In the genomic region with DNA sequence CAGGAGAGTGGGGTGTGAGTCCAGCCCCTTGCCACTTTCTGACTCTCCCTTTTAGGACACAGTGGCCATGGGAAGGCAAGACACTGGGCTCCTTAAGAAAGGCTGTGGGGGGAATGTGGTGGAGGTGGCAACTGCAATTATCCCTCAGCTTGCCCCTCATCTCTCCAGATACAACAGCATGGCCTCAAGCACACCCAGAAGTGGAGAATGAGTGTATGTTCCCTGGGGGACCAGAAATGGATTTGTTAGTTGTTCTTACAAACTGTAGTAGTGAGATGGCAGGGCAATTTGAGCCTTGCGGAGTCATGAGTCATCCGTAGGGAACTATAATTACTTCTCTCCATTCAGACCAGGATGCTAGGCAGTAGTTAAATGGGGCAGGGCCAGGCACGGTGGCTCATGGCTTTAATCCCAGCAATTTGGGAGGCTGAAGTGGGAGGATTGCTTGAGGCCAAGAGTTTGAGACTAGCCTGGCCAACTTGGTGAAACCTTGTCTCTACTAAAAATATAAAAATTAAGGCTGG, we compare ENCODE assay signal across 1 cellular context.
TF ChIP-seq lines count a peak whose summit lies in the region.

No MANE protein-coding gene starts in this region.

TF ChIP-seq in HEK293, 187 proteins besides CTCF, POLR2A, EP300 and RAD21 (continued from another document and continues in another):
- TF ChIP-seq, protein P1, sequence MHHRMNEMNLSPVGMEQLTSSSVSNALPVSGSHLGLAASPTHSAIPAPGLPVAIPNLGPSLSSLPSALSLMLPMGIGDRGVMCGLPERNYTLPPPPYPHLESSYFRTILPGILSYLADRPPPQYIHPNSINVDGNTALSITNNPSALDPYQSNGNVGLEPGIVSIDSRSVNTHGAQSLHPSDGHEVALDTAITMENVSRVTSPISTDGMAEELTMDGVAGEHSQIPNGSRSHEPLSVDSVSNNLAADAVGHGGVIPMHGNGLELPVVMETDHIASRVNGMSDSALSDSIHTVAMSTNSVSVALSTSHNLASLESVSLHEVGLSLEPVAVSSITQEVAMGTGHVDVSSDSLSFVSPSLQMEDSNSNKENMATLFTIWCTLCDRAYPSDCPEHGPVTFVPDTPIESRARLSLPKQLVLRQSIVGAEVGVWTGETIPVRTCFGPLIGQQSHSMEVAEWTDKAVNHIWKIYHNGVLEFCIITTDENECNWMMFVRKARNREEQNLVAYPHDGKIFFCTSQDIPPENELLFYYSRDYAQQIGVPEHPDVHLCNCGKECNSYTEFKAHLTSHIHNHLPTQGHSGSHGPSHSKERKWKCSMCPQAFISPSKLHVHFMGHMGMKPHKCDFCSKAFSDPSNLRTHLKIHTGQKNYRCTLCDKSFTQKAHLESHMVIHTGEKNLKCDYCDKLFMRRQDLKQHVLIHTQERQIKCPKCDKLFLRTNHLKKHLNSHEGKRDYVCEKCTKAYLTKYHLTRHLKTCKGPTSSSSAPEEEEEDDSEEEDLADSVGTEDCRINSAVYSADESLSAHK (tag by site-specific recombination; IDR thresholded peaks at IDR 0.05): peak; percentile 77
- TF ChIP-seq, protein P2, sequence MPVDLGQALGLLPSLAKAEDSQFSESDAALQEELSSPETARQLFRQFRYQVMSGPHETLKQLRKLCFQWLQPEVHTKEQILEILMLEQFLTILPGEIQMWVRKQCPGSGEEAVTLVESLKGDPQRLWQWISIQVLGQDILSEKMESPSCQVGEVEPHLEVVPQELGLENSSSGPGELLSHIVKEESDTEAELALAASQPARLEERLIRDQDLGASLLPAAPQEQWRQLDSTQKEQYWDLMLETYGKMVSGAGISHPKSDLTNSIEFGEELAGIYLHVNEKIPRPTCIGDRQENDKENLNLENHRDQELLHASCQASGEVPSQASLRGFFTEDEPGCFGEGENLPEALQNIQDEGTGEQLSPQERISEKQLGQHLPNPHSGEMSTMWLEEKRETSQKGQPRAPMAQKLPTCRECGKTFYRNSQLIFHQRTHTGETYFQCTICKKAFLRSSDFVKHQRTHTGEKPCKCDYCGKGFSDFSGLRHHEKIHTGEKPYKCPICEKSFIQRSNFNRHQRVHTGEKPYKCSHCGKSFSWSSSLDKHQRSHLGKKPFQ (tag by site-specific recombination; IDR thresholded peaks at IDR 0.05): peak; percentile 68
- TF ChIP-seq ZFP37 (tag by site-specific recombination; IDR thresholded peaks at IDR 0.05): peak; percentile 62
- TF ChIP-seq ZNF211 (tag by site-specific recombination; IDR thresholded peaks at IDR 0.05; ENCODE audit: low read depth): no peak
- TF ChIP-seq ZNF701 (tag by site-specific recombination; IDR thresholded peaks at IDR 0.05): no peak
- TF ChIP-seq ZNF433 (tag by site-specific recombination; IDR thresholded peaks at IDR 0.05; ENCODE audit: low read depth): no peak
- peak; percentile 79 for TF ChIP-seq ZNF843 (tag by site-specific recombination; IDR thresholded peaks at IDR 0.05)
- TF ChIP-seq ZNF549 (tag by site-specific recombination; IDR thresholded peaks at IDR 0.05): peak; percentile 86
- TF ChIP-seq GLI4 (tag by site-specific recombination; IDR thresholded peaks at IDR 0.05): no peak
- TF ChIP-seq GLI2 (tag by site-specific recombination; IDR thresholded peaks at IDR 0.05; ENCODE audit: borderline replicate concordance, low read depth): no peak; the same call in 1 of the 2 replicates
- no peak for TF ChIP-seq ZNF16 (tag by site-specific recombination; IDR thresholded peaks at IDR 0.05; ENCODE audit: low read depth)
- TF ChIP-seq SP3 (tag by site-specific recombination; IDR thresholded peaks at IDR 0.05): peak; percentile 37; the same call in 1 of the 2 replicates
- peak; percentile 74; the same call in 1 of the 2 replicates for TF ChIP-seq ZNF561 (tag by site-specific recombination; IDR thresholded peaks at IDR 0.05; ENCODE audit: borderline replicate concordance)
- TF ChIP-seq, protein P3, sequence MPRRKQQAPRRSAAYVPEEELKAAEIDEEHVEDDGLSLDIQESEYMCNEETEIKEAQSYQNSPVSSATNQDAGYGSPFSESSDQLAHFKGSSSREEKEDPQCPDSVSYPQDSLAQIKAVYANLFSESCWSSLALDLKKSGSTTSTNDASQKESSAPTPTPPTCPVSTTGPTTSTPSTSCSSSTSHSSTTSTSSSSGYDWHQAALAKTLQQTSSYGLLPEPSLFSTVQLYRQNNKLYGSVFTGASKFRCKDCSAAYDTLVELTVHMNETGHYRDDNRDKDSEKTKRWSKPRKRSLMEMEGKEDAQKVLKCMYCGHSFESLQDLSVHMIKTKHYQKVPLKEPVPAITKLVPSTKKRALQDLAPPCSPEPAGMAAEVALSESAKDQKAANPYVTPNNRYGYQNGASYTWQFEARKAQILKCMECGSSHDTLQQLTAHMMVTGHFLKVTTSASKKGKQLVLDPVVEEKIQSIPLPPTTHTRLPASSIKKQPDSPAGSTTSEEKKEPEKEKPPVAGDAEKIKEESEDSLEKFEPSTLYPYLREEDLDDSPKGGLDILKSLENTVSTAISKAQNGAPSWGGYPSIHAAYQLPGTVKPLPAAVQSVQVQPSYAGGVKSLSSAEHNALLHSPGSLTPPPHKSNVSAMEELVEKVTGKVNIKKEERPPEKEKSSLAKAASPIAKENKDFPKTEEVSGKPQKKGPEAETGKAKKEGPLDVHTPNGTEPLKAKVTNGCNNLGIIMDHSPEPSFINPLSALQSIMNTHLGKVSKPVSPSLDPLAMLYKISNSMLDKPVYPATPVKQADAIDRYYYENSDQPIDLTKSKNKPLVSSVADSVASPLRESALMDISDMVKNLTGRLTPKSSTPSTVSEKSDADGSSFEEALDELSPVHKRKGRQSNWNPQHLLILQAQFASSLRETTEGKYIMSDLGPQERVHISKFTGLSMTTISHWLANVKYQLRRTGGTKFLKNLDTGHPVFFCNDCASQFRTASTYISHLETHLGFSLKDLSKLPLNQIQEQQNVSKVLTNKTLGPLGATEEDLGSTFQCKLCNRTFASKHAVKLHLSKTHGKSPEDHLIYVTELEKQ (tag by site-specific recombination; IDR thresholded peaks at IDR 0.05; ENCODE audit: borderline replicate concordance): peak; percentile 84
- TF ChIP-seq, protein P4, sequence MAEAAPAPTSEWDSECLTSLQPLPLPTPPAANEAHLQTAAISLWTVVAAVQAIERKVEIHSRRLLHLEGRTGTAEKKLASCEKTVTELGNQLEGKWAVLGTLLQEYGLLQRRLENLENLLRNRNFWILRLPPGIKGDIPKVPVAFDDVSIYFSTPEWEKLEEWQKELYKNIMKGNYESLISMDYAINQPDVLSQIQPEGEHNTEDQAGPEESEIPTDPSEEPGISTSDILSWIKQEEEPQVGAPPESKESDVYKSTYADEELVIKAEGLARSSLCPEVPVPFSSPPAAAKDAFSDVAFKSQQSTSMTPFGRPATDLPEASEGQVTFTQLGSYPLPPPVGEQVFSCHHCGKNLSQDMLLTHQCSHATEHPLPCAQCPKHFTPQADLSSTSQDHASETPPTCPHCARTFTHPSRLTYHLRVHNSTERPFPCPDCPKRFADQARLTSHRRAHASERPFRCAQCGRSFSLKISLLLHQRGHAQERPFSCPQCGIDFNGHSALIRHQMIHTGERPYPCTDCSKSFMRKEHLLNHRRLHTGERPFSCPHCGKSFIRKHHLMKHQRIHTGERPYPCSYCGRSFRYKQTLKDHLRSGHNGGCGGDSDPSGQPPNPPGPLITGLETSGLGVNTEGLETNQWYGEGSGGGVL (tag by site-specific recombination; IDR thresholded peaks at IDR 0.05): peak; percentile 92
- 0 out of 2 replicates have a peak, but pooled peaks have one; percentile 34 for TF ChIP-seq ZNF76 (tag by site-specific recombination; IDR thresholded peaks at IDR 0.05; ENCODE audit: borderline replicate concordance, low read depth)
- peak; percentile 74 for TF ChIP-seq ZBTB48 (tag by site-specific recombination; IDR thresholded peaks at IDR 0.05)
- TF ChIP-seq, protein P5, sequence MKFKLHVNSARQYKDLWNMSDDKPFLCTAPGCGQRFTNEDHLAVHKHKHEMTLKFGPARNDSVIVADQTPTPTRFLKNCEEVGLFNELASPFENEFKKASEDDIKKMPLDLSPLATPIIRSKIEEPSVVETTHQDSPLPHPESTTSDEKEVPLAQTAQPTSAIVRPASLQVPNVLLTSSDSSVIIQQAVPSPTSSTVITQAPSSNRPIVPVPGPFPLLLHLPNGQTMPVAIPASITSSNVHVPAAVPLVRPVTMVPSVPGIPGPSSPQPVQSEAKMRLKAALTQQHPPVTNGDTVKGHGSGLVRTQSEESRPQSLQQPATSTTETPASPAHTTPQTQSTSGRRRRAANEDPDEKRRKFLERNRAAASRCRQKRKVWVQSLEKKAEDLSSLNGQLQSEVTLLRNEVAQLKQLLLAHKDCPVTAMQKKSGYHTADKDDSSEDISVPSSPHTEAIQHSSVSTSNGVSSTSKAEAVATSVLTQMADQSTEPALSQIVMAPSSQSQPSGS (tag by site-specific recombination; IDR thresholded peaks at IDR 0.05; ENCODE audit: low read depth): peak; percentile 24; the same call in 1 of the 2 replicates
- TF ChIP-seq ZNF610 (tag by site-specific recombination; IDR thresholded peaks at IDR 0.05; ENCODE audit: borderline replicate concordance): peak; percentile 81; the same call in 1 of the 2 replicates
- TF ChIP-seq, protein P6, sequence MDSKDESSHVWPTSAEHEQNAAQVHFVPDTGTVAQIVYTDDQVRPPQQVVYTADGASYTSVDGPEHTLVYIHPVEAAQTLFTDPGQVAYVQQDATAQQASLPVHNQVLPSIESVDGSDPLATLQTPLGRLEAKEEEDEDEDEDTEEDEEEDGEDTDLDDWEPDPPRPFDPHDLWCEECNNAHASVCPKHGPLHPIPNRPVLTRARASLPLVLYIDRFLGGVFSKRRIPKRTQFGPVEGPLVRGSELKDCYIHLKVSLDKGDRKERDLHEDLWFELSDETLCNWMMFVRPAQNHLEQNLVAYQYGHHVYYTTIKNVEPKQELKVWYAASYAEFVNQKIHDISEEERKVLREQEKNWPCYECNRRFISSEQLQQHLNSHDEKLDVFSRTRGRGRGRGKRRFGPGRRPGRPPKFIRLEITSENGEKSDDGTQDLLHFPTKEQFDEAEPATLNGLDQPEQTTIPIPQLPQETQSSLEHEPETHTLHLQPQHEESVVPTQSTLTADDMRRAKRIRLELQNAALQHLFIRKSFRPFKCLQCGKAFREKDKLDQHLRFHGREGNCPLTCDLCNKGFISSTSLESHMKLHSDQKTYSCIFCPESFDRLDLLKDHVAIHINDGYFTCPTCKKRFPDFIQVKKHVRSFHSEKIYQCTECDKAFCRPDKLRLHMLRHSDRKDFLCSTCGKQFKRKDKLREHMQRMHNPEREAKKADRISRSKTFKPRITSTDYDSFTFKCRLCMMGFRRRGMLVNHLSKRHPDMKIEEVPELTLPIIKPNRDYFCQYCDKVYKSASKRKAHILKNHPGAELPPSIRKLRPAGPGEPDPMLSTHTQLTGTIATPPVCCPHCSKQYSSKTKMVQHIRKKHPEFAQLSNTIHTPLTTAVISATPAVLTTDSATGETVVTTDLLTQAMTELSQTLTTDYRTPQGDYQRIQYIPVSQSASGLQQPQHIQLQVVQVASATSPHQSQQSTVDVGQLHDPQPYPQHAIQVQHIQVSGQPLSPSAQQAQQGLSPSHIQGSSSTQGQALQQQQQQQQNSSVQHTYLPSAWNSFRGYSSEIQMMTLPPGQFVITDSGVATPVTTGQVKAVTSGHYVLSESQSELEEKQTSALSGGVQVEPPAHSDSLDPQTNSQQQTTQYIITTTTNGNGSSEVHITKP (tag by site-specific recombination; IDR thresholded peaks at IDR 0.05): peak; percentile 70
- no peak for TF ChIP-seq ZNF37A (tag by site-specific recombination; IDR thresholded peaks at IDR 0.05)
- peak; percentile 10; the same call in 1 of the 2 replicates for TF ChIP-seq ZNF664 (tag by site-specific recombination; IDR thresholded peaks at IDR 0.05)
- TF ChIP-seq PRDM1 (tag by site-specific recombination; IDR thresholded peaks at IDR 0.05): peak; percentile 96
- TF ChIP-seq ZEB2 (tag by site-specific recombination; IDR thresholded peaks at IDR 0.05): peak; percentile 94
- TF ChIP-seq ZNF335 (tag by site-specific recombination; conservative IDR thresholded peaks at IDR 0.05): 0 out of 2 replicates have a peak, but pooled peaks have one; percentile 12
- TF ChIP-seq MYNN (tag by site-specific recombination; IDR thresholded peaks at IDR 0.05; ENCODE audit: borderline replicate concordance): no peak
- TF ChIP-seq ZSCAN30 (tag by site-specific recombination; IDR thresholded peaks at IDR 0.05): peak; percentile 67
- peak; percentile 64 for TF ChIP-seq ZBTB8A (tag by site-specific recombination; IDR thresholded peaks at IDR 0.05)
- TF ChIP-seq TRIM28 (IDR thresholded peaks at IDR 0.05; ENCODE audit: borderline replicate concordance, low read length): peak; percentile 79
- TF ChIP-seq, protein P7, sequence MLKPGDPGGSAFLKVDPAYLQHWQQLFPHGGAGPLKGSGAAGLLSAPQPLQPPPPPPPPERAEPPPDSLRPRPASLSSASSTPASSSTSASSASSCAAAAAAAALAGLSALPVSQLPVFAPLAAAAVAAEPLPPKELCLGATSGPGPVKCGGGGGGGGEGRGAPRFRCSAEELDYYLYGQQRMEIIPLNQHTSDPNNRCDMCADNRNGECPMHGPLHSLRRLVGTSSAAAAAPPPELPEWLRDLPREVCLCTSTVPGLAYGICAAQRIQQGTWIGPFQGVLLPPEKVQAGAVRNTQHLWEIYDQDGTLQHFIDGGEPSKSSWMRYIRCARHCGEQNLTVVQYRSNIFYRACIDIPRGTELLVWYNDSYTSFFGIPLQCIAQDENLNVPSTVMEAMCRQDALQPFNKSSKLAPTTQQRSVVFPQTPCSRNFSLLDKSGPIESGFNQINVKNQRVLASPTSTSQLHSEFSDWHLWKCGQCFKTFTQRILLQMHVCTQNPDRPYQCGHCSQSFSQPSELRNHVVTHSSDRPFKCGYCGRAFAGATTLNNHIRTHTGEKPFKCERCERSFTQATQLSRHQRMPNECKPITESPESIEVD (tag by site-specific recombination; IDR thresholded peaks at IDR 0.05): no peak
- no peak for TF ChIP-seq ZNF837 (tag by site-specific recombination; IDR thresholded peaks at IDR 0.05)
- TF ChIP-seq ZNF24 (tag by site-specific recombination; IDR thresholded peaks at IDR 0.05): peak; percentile 93
- TF ChIP-seq, protein P8, sequence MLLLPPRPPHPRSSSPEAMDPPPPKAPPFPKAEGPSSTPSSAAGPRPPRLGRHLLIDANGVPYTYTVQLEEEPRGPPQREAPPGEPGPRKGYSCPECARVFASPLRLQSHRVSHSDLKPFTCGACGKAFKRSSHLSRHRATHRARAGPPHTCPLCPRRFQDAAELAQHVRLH (tag by site-specific recombination; IDR thresholded peaks at IDR 0.05): peak; percentile 77
- no peak for TF ChIP-seq REPIN1 (tag by site-specific recombination; IDR thresholded peaks at IDR 0.05; ENCODE audit: low read depth)
- peak; percentile 47; the same call in 1 of the 2 replicates for TF ChIP-seq KLF16 (tag by site-specific recombination; IDR thresholded peaks at IDR 0.05)
- TF ChIP-seq ZXDB (tag by site-specific recombination; IDR thresholded peaks at IDR 0.05): peak; percentile 80
- TF ChIP-seq, protein P9, sequence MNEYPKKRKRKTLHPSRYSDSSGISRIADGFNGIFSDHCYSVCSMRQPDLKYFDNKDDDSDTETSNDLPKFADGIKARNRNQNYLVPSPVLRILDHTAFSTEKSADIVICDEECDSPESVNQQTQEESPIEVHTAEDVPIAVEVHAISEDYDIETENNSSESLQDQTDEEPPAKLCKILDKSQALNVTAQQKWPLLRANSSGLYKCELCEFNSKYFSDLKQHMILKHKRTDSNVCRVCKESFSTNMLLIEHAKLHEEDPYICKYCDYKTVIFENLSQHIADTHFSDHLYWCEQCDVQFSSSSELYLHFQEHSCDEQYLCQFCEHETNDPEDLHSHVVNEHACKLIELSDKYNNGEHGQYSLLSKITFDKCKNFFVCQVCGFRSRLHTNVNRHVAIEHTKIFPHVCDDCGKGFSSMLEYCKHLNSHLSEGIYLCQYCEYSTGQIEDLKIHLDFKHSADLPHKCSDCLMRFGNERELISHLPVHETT (tag by site-specific recombination; IDR thresholded peaks at IDR 0.05): peak; percentile 81
- peak; percentile 76 for TF ChIP-seq ZNF2 (tag by site-specific recombination; IDR thresholded peaks at IDR 0.05)
- no peak for TF ChIP-seq RBAK (tag by site-specific recombination; IDR thresholded peaks at IDR 0.05)
